In genomic region chr17:61251939-61252865, GRCh38 we compare ENCODE assay signal across 8 cellular contexts.
DNase-seq lines count a peak whose midpoint lies in the region; ATAC-seq and TF ChIP-seq lines count a peak whose summit lies in the region.

No MANE protein-coding gene starts in this region.

- no peak for ATAC-seq in GM18519 (IDR thresholded peaks at IDR 0.05; ENCODE audit: low FRiP score, unreplicated experiment)

- H3K27me3 ChIP-seq in BLaER1 treated with 17β-estradiol and CSF1 and Interleukin-3, amounts not matched to agents 10 nM and 100 nM: no peaks in the 10 kb centered on the region

- H3K9me3 ChIP-seq in BLaER1 treated with 17β-estradiol and CSF1 and Interleukin-3, amounts not matched to agents 10 nM and 100 nM (replicated peaks in 1 of 11): peaks cover 0 to 8% (median 0%) of the 10 kb centered on the region in 11 experiments; a peak in 1 of 22 replicates

- H3K4me3 ChIP-seq in BLaER1 treated with 17β-estradiol and CSF1 and Interleukin-3, amounts not matched to agents 10 nM and 100 nM: peak overlapping the region in 2 of 10 experiments; percentile 8 to 21; a peak in 1 of 20 replicates
- H3K4me3 ChIP-seq in fibroblast of villous mesenchyme (ENCODE audit: low read depth, low read length): no peak overlapping the region

- no peak for TF ChIP-seq CTCF in fibroblast of villous mesenchyme (IDR thresholded peaks at IDR 0.05; ENCODE audit: insufficient read depth, low read depth, low read length)

- peak overlapping the region; percentile 20 to 66 (median 38); a peak in 15 of 22 replicates for H3K9ac ChIP-seq in BLaER1 treated with 17β-estradiol and CSF1 and Interleukin-3, amounts not matched to agents 10 nM and 100 nM

- H3K36me3 ChIP-seq in BLaER1 treated with 17β-estradiol and CSF1 and Interleukin-3, amounts not matched to agents 10 nM and 100 nM: no peaks in the 10 kb centered on the region

- peak overlapping the region; percentile 59 to 84 (median 70) for H3K27ac ChIP-seq in BLaER1 treated with 17β-estradiol and CSF1 and Interleukin-3, amounts not matched to agents 10 nM and 100 nM

- intact Hi-C loops in posterior vena cava (cut with DNase I): no loop called here

- peak overlapping the region; percentile 52 to 81 (median 70) for H3K4me2 ChIP-seq in BLaER1 treated with 17β-estradiol and CSF1 and Interleukin-3, amounts not matched to agents 10 nM and 100 nM

- H3K4me1 ChIP-seq in BLaER1 treated with 17β-estradiol and CSF1 and Interleukin-3, amounts not matched to agents 10 nM and 100 nM: peaks cover 29 to 56% (median 36%) of the 10 kb centered on the region in 10 experiments

- DNase-seq in SIG-M5 (lab: John Stamatoyannopoulos, UW) (peak; percentile 96), fibroblast of villous mesenchyme (ENCODE audit: low read depth) (peak; percentile 100), posterior vena cava (ENCODE audit: low spot score) (peak; percentile 97)
- no peak for DNase-seq in activated effector memory CD4-positive, alpha-beta T cell treated with anti-CD3 and anti-CD28 coated beads, Interleukin-2, amount 50 U/mL, for 16 hours
- DNase-seq in effector CD4-positive, alpha-beta T cell: no peak
- no peak for DNase-seq in activated CD4-positive, alpha-beta T cell treated with anti-CD3 and anti-CD28 coated beads for 4 hours

- no peaks in the 10 kb centered on the region for H4K20me1 ChIP-seq in BLaER1 treated with 17β-estradiol and CSF1 and Interleukin-3, amounts not matched to agents 10 nM and 100 nM

Comparison
In these comparisons a context has a peak if more than half of its experiments do, and no peak if none do; other contexts are left out.
1. DNase-seq: peak in SIG-M5 (single experiment), fibroblast of villous mesenchyme (single experiment) and posterior vena cava (single experiment); none in activated effector memory CD4-positive, alpha-beta T cell treated with anti-CD3 and anti-CD28 coated beads, Interleukin-2, amount 50 U/mL, for 16 hours (single experiment), effector CD4-positive, alpha-beta T cell (single experiment) and activated CD4-positive, alpha-beta T cell treated with anti-CD3 and anti-CD28 coated beads for 4 hours (0 of 2).